17 cellular contexts compared by ENCODE assay signal in the genomic region with DNA sequence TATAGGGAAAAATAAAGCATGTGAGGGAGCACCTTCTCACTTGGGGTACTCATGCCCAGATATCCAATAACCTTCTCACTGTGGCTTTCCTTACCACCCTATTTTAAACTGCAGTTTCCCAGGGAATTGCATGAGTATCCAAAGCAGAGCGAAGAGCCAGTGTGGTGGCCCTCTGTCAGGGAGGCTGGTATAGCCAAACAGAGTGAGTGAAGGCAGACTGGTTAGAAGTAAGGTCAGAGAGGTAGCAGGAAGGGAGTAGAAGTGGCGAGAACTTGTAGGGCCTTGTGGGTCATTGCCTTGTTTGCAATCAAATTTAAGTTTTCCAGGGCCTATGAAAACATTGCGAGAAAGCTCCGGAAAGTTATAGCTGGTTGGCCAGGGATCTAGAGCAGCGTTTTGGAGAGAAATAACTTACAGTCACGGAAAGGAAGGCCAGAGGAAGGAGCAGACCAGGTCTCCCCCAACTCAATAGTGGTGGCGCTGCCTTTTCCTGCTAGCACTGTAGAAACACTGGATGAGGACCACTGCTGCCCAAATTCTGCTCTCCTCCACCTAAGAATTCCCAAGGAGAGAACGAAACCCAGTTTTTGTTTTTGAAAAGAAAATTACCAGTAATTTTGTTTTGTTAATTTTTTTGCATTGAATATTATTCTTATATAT.
"Had no signal": no experiment of that assay in that cellular context is flagged by ENCODE, and none has a peak within 500 bp of the region (broad histone marks: within the 10 kb centered on the region; RNA-seq: fewer than 3 reads in every experiment).

No MANE protein-coding gene starts in this region.

- H3K4me3 ChIP-seq: adrenal gland, body of pancreas, dorsolateral prefrontal cortex, esophagus squamous epithelium, left lung, ovary, smooth muscle cell, upper lobe of left lung had no signal

- H3K27me3 ChIP-seq: adrenal gland, body of pancreas, dorsolateral prefrontal cortex, esophagus squamous epithelium, left lung, ovary, upper lobe of left lung had no signal

- ATAC-seq: body of pancreas; left lung; stimulated activated naive B cell treated with anti-CD40 and anti-IgM and Interleukin-4, amounts not matched to agents 10 μg/mL and 1 μg/mL and 100 μg/mL, for 72 hours had no signal

- H3K9ac ChIP-seq: SK-N-SH had no signal

- H3K9me3 ChIP-seq: adrenal gland, body of pancreas, esophagus squamous epithelium, left lung, ovary, SK-N-SH, upper lobe of left lung had no signal

- H3K4me2 ChIP-seq: SK-N-SH, smooth muscle cell had no signal

- H3K27ac ChIP-seq: adrenal gland, body of pancreas, dorsolateral prefrontal cortex, left lung, ovary, upper lobe of left lung had no signal

- H3K36me3 ChIP-seq: adrenal gland, left lung, ovary, upper lobe of left lung had no signal

- DNase-seq: activated B cell treated with CpG ODN at 0.5 μM for 24 hours; activated CD4-positive, alpha-beta T cell treated with anti-CD3 and anti-CD28 coated beads, Interleukin-2, amount 10 ng/mL, durations not matched to agents 7 days and 5 days; activated naive CD4-positive, alpha-beta T cell treated with anti-CD3 and anti-CD28 coated beads, Interleukin-2, amount 50 U/mL, for 16 hours; adrenal gland; body of pancreas; dorsolateral prefrontal cortex; esophagus squamous epithelium; foreskin fibroblast; head of caudate nucleus; islet precursor cell; left lung; ovary; SK-N-SH; stimulated activated naive B cell treated with anti-CD40 and anti-IgM and Interleukin-4, amounts not matched to agents 10 μg/mL and 1 μg/mL and 100 μg/mL, for 72 hours; T-helper 1 cell; upper lobe of left lung had no signal
